ENCODE assay signal across 18 cellular contexts in the genomic region with DNA sequence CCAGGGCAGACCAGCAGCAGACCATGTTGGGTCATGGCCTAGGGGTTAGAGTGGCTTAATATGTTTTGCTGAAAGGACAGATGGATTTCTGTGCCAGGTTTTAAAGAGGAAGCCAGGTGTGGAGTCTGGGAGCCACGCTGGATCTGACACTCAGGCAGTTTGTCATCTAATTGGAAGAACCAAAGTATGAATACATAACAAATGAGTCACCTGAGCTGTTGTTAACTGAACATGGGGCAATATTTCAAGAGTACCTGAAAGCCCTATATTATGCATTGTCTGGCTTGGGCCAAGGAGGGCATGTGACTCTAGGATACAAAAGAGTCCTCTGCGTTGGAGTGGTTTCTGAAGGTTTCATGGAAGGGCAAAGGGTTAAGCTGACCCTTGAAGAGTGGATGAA.
DNase-seq lines count a peak whose midpoint lies in the region; ATAC-seq, FAIRE-seq and TF ChIP-seq lines count a peak whose summit lies in the region.
"Had no signal": no experiment of that assay in that cellular context is flagged by ENCODE, and none has a peak within 500 bp of the region (broad histone marks: within the 10 kb centered on the region; RNA-seq: fewer than 3 reads in every experiment).

No MANE protein-coding gene starts in this region.

- H3K9me3 ChIP-seq in GM23248 (ENCODE audit: low read depth) (no peaks in the 10 kb centered on the region), PC-3 (ENCODE audit: low read length) (no peaks in the 10 kb centered on the region), lung (ENCODE audit: control insufficient read depth in 2 of 2, insufficient read depth in 1 of 2, low read length in 1 of 2) (peaks cover 0 to 2% of the 10 kb centered on the region in 2 donors)
- H3K9me3 ChIP-seq: heart right ventricle had no signal

- no TSS peak for BruUV-seq in PC-3 (replicated peaks; lab: Mats Ljungman, UMichigan)

- WGBS in GM23248 (ENCODE audit: low coverage in 1 of 2, low lambda C conversion rate in 2 of 2, missing lambda C conversion rate in 2 of 2), 2 experiments = 66 to 68% methylated on average over 2 of the region's 2 CpGs
- WGBS in lung, 2 donors = 69 to 83% methylated on average over 2 of the region's 2 CpGs

- H3K9me2 ChIP-seq in GM23248 (ENCODE audit: insufficient read depth) (no peaks in the 10 kb centered on the region), PC-3 (replicated peaks; ENCODE audit: low read length) (no peaks in the 10 kb centered on the region)

- H3K4me2 ChIP-seq in GM23248 (ENCODE audit: unreplicated experiment) (peak overlapping the region; percentile 13), PC-3 (ENCODE audit: low read length) (peak overlapping the region; percentile 63)
- H3K4me2 ChIP-seq: GM23338 had no signal

- H3F3A ChIP-seq in GM23248 (ENCODE audit: insufficient read depth) (peaks cover 25% of the 10 kb centered on the region), PC-3 (ENCODE audit: low read length, unreplicated experiment) (no peaks in the 10 kb centered on the region)

- H3K27me3 ChIP-seq in GM23248 (replicated peaks; ENCODE audit: insufficient read depth) = no peaks in the 10 kb centered on the region
- no peaks in the 10 kb centered on the region for H3K27me3 ChIP-seq in PC-3 (ENCODE audit: low read length)
- H3K27me3 ChIP-seq in lung (ENCODE audit: control insufficient read depth, insufficient read depth) = no peaks in the 10 kb centered on the region
- H3K27me3 ChIP-seq: heart right ventricle had no signal

- in situ Hi-C loops in GM23248 (cut with MboI) = no loop called here

- peaks cover 28% of the 10 kb centered on the region for H3K4me1 ChIP-seq in GM23248 (ENCODE audit: insufficient read depth)
- H3K4me1 ChIP-seq in PC-3 (ENCODE audit: insufficient read depth, low read length) = peaks cover 42% of the 10 kb centered on the region
- H3K4me1 ChIP-seq in lung (ENCODE audit: control insufficient read depth in 2 of 2, insufficient read depth in 2 of 2, low read length in 2 of 2) = no peaks in the 10 kb centered on the region

- H3K79me2 ChIP-seq in GM23248 (ENCODE audit: insufficient read depth) (no peaks in the 10 kb centered on the region), PC-3 (ENCODE audit: low read length) (no peaks in the 10 kb centered on the region)

- no peak overlapping the region for H3K9ac ChIP-seq in GM23248
- peak overlapping the region; percentile 69 for H3K9ac ChIP-seq in PC-3 (ENCODE audit: low read length)

- no peak for TF ChIP-seq CTCF in PC-3 (conservative IDR thresholded peaks at IDR 0.05; ENCODE audit: low read depth, low read length)
- no peak for TF ChIP-seq CTCF in lung (IDR thresholded peaks at IDR 0.05; ENCODE audit: control extremely low read depth, extremely low read depth)
- TF ChIP-seq CTCF in D721Med (IDR thresholded peaks at IDR 0.05; ENCODE audit: insufficient read depth, missing control alignments) = no peak

- peak; percentile 57 for DNase-seq in GM23248
- DNase-seq in NCI-H2081 (lab: John Stamatoyannopoulos, UW) = peak; percentile 33 to 79
- DNase-seq in PC-3 = peak; percentile 80
- DNase-seq in lung (ENCODE audit: low spot score) = no peak
- no peak for DNase-seq in GM19238 (ENCODE audit: insufficient read length, low spot score)
- no peak for DNase-seq in stimulated activated CD4-positive, alpha-beta T cell treated with anti-CD3 and anti-CD28 coated beads, Interleukin-2, amount 100 ng/mL, for 24 hours
- no peak for DNase-seq in HT-29 (ENCODE audit: low spot score)
- DNase-seq in D721Med (ENCODE audit: insufficient read length, low spot score) = no peak
- DNase-seq: GF-D8; heart right ventricle; KBM-7; naive B cell; retina; SHP77 treated with DMSO at 0.1 percent for 48 hours; stimulated activated CD4-positive, alpha-beta T cell treated with anti-CD3 and anti-CD28 coated beads, Interleukin-2, amount 100 ng/mL, for 48 hours had no signal

- H3K27ac ChIP-seq in GM23248 = no peak overlapping the region
- H3K27ac ChIP-seq in PC-3 (ENCODE audit: low read length) = peak overlapping the region; percentile 94
- no peak overlapping the region for H3K27ac ChIP-seq in lung (ENCODE audit: low read depth in 1 of 2, low read length in 1 of 2)
- H3K27ac ChIP-seq: heart right ventricle had no signal

- POLR2A ChIA-PET in PC-3 (lab: Charles Lee; ENCODE audit: unreplicated experiment) = no interaction called here

- FAIRE-seq in D721Med (lab: Jason Lieb, UNC) = no peak
- FAIRE-seq: endometrium had no signal

- H3K4me3 ChIP-seq in GM23248 = no peak overlapping the region
- peak overlapping the region; percentile 14; the same call in 1 of the 2 replicates for H3K4me3 ChIP-seq in PC-3 (ENCODE audit: low read length)
- H3K4me3 ChIP-seq in lung = no peak overlapping the region
- H3K4me3 ChIP-seq: GM23338, heart right ventricle had no signal

- H2AFZ ChIP-seq in GM23248 = no peak overlapping the region
- no peak overlapping the region; the same call in 1 of the 2 replicates for H2AFZ ChIP-seq in PC-3 (ENCODE audit: low read length)

- ATAC-seq in PC-3 (peak; percentile 58), lung (ENCODE audit: insufficient read depth, low FRiP score) (peak; percentile 62)
- ATAC-seq: activated naive CD4-positive, alpha-beta T cell treated with anti-CD3 and anti-CD28 coated beads, Interleukin-2, amount 50 U/mL, for 72 hours; GM23338; heart right ventricle had no signal

- CTCF ChIA-PET in PC-3 (lab: Charles Lee) = no interaction called here

- no peaks in the 10 kb centered on the region for H3K36me3 ChIP-seq in GM23248 (ENCODE audit: low read depth)
- H3K36me3 ChIP-seq in PC-3 (ENCODE audit: low read depth, low read length) = no peaks in the 10 kb centered on the region
- no peaks in the 10 kb centered on the region for H3K36me3 ChIP-seq in lung (ENCODE audit: control insufficient read depth in 2 of 2, insufficient read depth in 2 of 2, low read length in 2 of 2)
- H3K36me3 ChIP-seq: heart right ventricle had no signal

- H4K20me1 ChIP-seq in GM23248 (ENCODE audit: insufficient read depth) (no peaks in the 10 kb centered on the region), PC-3 (ENCODE audit: low read length) (no peaks in the 10 kb centered on the region)

- intact Hi-C loops in PC-3 (cut with micrococcal nuclease) = loop anchor here (10.0 kb wide), 2 partner anchors 246 to 556 kb away; no protein-coding TSS in a partner anchor

Comparison
In these comparisons a context has a peak if more than half of its experiments do, and no peak if none do; other contexts are left out.
1. DNase-seq: peak in GM23248 (single experiment), NCI-H2081 (2 of 2) and PC-3 (single experiment); none in lung (single experiment), GM19238 (single experiment), stimulated activated CD4-positive, alpha-beta T cell treated with anti-CD3 and anti-CD28 coated beads, Interleukin-2, amount 100 ng/mL, for 24 hours (0 of 2), HT-29 (single experiment) and D721Med (single experiment).